Comparison of ENCODE assay signal across 26 cellular contexts in genomic region chr20:47251154-47252020, GRCh38.
"Had no signal": no experiment of that assay in that cellular context is flagged by ENCODE, and none has a peak within 500 bp of the region (broad histone marks: within the 10 kb centered on the region; RNA-seq: fewer than 3 reads in every experiment).

No MANE protein-coding gene starts in this region.

- DNase-seq: activated CD4-positive, alpha-beta T cell treated with anti-CD3 and anti-CD28 coated beads for 1 hour; activated CD4-positive, alpha-beta T cell treated with anti-CD3 and anti-CD28 coated beads, Interleukin-2, amount 50 U/mL, for 1 hour; activated CD8-positive, alpha-beta memory T cell treated with anti-CD3 and anti-CD28 coated beads for 24 hours; activated CD8-positive, alpha-beta memory T cell treated with anti-CD3 and anti-CD28 coated beads, Interleukin-2, amount 50 U/mL, for 4 hours; activated naive CD4-positive, alpha-beta T cell; activated T-cell treated with anti-CD3 and anti-CD28 coated beads, Interleukin-2, amount 50 U/mL, for 24 hours; cerebellar nuclear complex; hypothalamus; left ventricle myocardium superior; mammary epithelial cell; ovary; stimulated activated CD4-positive, alpha-beta T cell treated with anti-CD3 and anti-CD28 coated beads, Interleukin-12 subunit alpha, Interleukin-12 subunit beta, amount 100 ng/mL, for 4 hours; stimulated activated CD4-positive, alpha-beta T cell treated with anti-CD3 and anti-CD28 coated beads, Interleukin-1b, Interleukin-23, amount 100 ng/mL, for 48 hours; trophoblast cell; uterus; WERI-Rb-1 had no signal

- ATAC-seq: gastroesophageal sphincter had no signal

- H3K27ac Mint-ChIP-seq: activated naive CD8-positive, alpha-beta T cell; activated T-helper 2 cell treated with anti-CD3 and anti-CD28 coated beads, Interferon-gamma antibody, Interleukin-2, Interleukin-4, amounts not matched to agents 10 μg/mL and 5 μg/mL and 100 μg/mL, durations not matched to agents 14 hours and 24 hours and 36 hours; nephron had no signal

- H3K4me1 ChIP-seq: breast epithelium, uterus had no signal

- H3K27me3 Mint-ChIP-seq: activated naive CD8-positive, alpha-beta T cell; activated T-cell treated with anti-CD3 and anti-CD28 coated beads, Interleukin-2, amount 50 U/mL, for 24 hours had no signal

- H3K9me3 Mint-ChIP-seq: activated T-cell treated with anti-CD3 and anti-CD28 coated beads, Interleukin-2, amount 50 U/mL, for 24 hours; activated T-helper 2 cell treated with anti-CD3 and anti-CD28 coated beads, Interferon-gamma antibody, Interleukin-2, Interleukin-4, amounts not matched to agents 10 μg/mL and 5 μg/mL and 100 μg/mL, durations not matched to agents 14 hours and 24 hours and 36 hours; nephron had no signal

- H3K4me3 Mint-ChIP-seq: activated naive CD8-positive, alpha-beta T cell; activated T-cell treated with anti-CD3 and anti-CD28 coated beads, Interleukin-2, amount 50 U/mL, for 24 hours; nephron had no signal

- H3K27ac ChIP-seq: breast epithelium, epithelial cell of prostate, neutrophil, ovary, uterus, WERI-Rb-1 had no signal

- H3K27me3 ChIP-seq: breast epithelium, gastroesophageal sphincter, neutrophil, ovary, testis, uterus had no signal

- H3K4me3 ChIP-seq: breast epithelium, coronary artery, gastroesophageal sphincter, ovary, prostate gland, testis, uterus had no signal

- H3K36me3 ChIP-seq: ovary, prostate gland, uterus had no signal

- H3K9me3 ChIP-seq: breast epithelium, gastroesophageal sphincter, neutrophil, ovary, prostate gland, testis, uterus had no signal
